Comparison of ENCODE assay signal across 1 cellular context in genomic region chr2:177543007-177543760, GRCh38.
TF ChIP-seq lines count a peak whose summit lies in the region.

No MANE protein-coding gene starts in this region.

TF ChIP-seq in HEK293, 187 proteins besides CTCF, POLR2A, EP300 and RAD21 (continued from another document):
- TF ChIP-seq PRDM2 (tag by site-specific recombination; IDR thresholded peaks at IDR 0.05; ENCODE audit: borderline replicate concordance) (no peak), ZBTB17 (tag by site-specific recombination; IDR thresholded peaks at IDR 0.05) (no peak), ZBTB6 (tag by site-specific recombination; IDR thresholded peaks at IDR 0.05) (no peak), ZIC2 (tag by site-specific recombination; IDR thresholded peaks at IDR 0.05) (peak; percentile 55), ZFP37 (tag by site-specific recombination; IDR thresholded peaks at IDR 0.05) (no peak), MYNN (tag by site-specific recombination; IDR thresholded peaks at IDR 0.05; ENCODE audit: borderline replicate concordance) (no peak), PRDM6 (tag by site-specific recombination; IDR thresholded peaks at IDR 0.05) (no peak), IKZF3 (tag by site-specific recombination; IDR thresholded peaks at IDR 0.05) (no peak)
